Comparison of ENCODE assay signal across 29 cellular contexts in genomic region chr10:94220717-94221116, GRCh38.
"Had no signal": no experiment of that assay in that cellular context is flagged by ENCODE, and none has a peak within 500 bp of the region (broad histone marks: within the 10 kb centered on the region; RNA-seq: fewer than 3 reads in every experiment).

No MANE protein-coding gene starts in this region.

- FAIRE-seq: endometrium, endothelial cell of umbilical vein, frontal cortex had no signal

- DNase-seq: colonic mucosa; cortex of kidney; dermis blood vessel endothelial cell; dorsolateral prefrontal cortex; effector CD4-positive, alpha-beta T cell; effector CD8-positive, alpha-beta T cell; effector memory CD4-positive, alpha-beta T cell; effector memory CD8-positive, alpha-beta T cell; endodermal cell; erythroblast; esophagus squamous epithelium; foreskin fibroblast; foreskin keratinocyte; foreskin melanocyte; gastrocnemius medialis; glutamatergic neuron; head of caudate nucleus; heart left ventricle; heart right ventricle had no signal

- H3K27me3 Mint-ChIP-seq: dendritic cell treated with granulocyte-macrophage colony-stimulating factor and Interleukin-4, amounts not matched to agents 40 ng/mL and 50 ng/mL, for 4 days had no signal

- H3K27me3 ChIP-seq: colonic mucosa, dorsolateral prefrontal cortex, esophagus muscularis mucosa, esophagus squamous epithelium, gastrocnemius medialis, gastroesophageal sphincter, heart left ventricle, heart right ventricle, hepatocyte had no signal

- H3K4me3 Mint-ChIP-seq: dendritic cell treated with granulocyte-macrophage colony-stimulating factor and Interleukin-4, amounts not matched to agents 40 ng/mL and 50 ng/mL, for 4 days; effector memory CD8-positive, alpha-beta T cell; endodermal cell had no signal

- ATAC-seq: effector memory CD8-positive, alpha-beta T cell; esophagus mucosa; foreskin keratinocyte; gastrocnemius medialis; gastroesophageal sphincter; heart left ventricle; heart right ventricle had no signal

- H3K4me1 ChIP-seq: colonic mucosa, foreskin keratinocyte had no signal

- H3K9me3 ChIP-seq: colonic mucosa, esophagus muscularis mucosa, esophagus squamous epithelium, gastrocnemius medialis, gastroesophageal sphincter, heart left ventricle, heart right ventricle had no signal

- H3K4me2 ChIP-seq: hepatocyte had no signal

- H3K27ac Mint-ChIP-seq: dendritic cell treated with granulocyte-macrophage colony-stimulating factor and Interleukin-4, amounts not matched to agents 40 ng/mL and 50 ng/mL, for 4 days; effector memory CD8-positive, alpha-beta T cell; endodermal cell had no signal

- H3K4me3 ChIP-seq: colonic mucosa, coronary artery, dorsolateral prefrontal cortex, esophagus muscularis mucosa, esophagus squamous epithelium, gastrocnemius medialis, gastroesophageal sphincter, heart left ventricle, heart right ventricle, hepatocyte had no signal

- H3K36me3 ChIP-seq: colonic mucosa, esophagus muscularis mucosa, esophagus squamous epithelium, gastrocnemius medialis, gastroesophageal sphincter, heart left ventricle, heart right ventricle had no signal

- H3K27ac ChIP-seq: colonic mucosa, dorsolateral prefrontal cortex, epithelial cell of prostate, esophagus muscularis mucosa, esophagus squamous epithelium, foreskin keratinocyte, gastrocnemius medialis, gastroesophageal sphincter, hepatocyte had no signal

- H3K9me3 Mint-ChIP-seq: dendritic cell treated with granulocyte-macrophage colony-stimulating factor and Interleukin-4, amounts not matched to agents 40 ng/mL and 50 ng/mL, for 4 days; effector memory CD8-positive, alpha-beta T cell; endodermal cell had no signal

- H3K79me2 ChIP-seq: hepatocyte had no signal

- H2AFZ ChIP-seq: hepatocyte had no signal
